Comparison of ENCODE assay signal across 31 cellular contexts in the genomic region with DNA sequence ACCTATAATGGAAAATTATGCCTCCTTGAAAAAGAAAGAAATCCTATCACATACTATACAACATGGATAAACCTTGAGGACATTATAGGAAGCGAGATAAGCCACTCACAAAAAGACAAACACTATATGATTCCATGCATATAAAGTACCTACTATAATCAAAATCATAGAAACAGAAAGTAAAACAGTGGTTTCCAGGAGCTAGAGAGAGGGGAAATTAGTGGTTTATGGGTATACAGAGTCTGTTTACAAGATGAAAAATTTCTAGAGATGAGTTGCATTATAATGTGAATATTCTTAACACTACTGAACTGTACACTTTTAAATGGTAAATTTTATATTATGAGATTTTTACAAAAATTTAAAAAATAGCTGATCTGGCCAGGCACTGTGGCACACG. TPM values are rescaled to one million over a fixed set of nuclear protein-coding genes. Genes with fewer than 3 reads are reported as not detected.
"Had no signal": no experiment of that assay in that cellular context is flagged by ENCODE, and none has a peak within 500 bp of the region (broad histone marks: within the 10 kb centered on the region; RNA-seq: fewer than 3 reads in every experiment).

No MANE protein-coding gene starts in this region.

- H3K4me1 Mint-ChIP-seq: activated CD4-positive, alpha-beta T cell treated with anti-CD3 and anti-CD28 coated beads, Interleukin-2, amount 10 ng/mL, durations not matched to agents 24 days and 14 days; activated naive CD4-positive, alpha-beta T cell treated with anti-CD3 and anti-CD28 coated beads, Interleukin-2, amount 10 ng/mL, durations not matched to agents 7 days and 5 days; activated naive CD4-positive, alpha-beta T cell treated with anti-CD3 and anti-CD28 coated beads, Interleukin-2, amount 50 U/mL, for 24 hours had no signal

- H3K27ac ChIP-seq: adrenal gland, body of pancreas, brain microvascular endothelial cell, breast epithelium, VCaP had no signal

- H3K36me3 Mint-ChIP-seq: activated CD4-positive, alpha-beta memory T cell treated with anti-CD3 and anti-CD28 coated beads for 36 hours; activated naive CD4-positive, alpha-beta T cell treated with anti-CD3 and anti-CD28 coated beads, Interleukin-2, amount 10 ng/mL, durations not matched to agents 7 days and 5 days; activated naive CD4-positive, alpha-beta T cell treated with anti-CD3 and anti-CD28 coated beads, Interleukin-2, amount 50 U/mL, for 24 hours; activated naive CD8-positive, alpha-beta T cell; activated naive CD8-positive, alpha-beta T cell treated with anti-CD3 and anti-CD28 coated beads, Interleukin-2, amount 10 ng/mL, durations not matched to agents 7 days and 5 days had no signal

- H3K27me3 Mint-ChIP-seq: activated CD4-positive, alpha-beta memory T cell treated with anti-CD3 and anti-CD28 coated beads for 36 hours; activated CD4-positive, alpha-beta T cell treated with anti-CD3 and anti-CD28 coated beads, Interleukin-2, amount 10 ng/mL, durations not matched to agents 24 days and 14 days; activated naive CD4-positive, alpha-beta T cell treated with anti-CD3 and anti-CD28 coated beads, Interleukin-2, amount 10 ng/mL, durations not matched to agents 7 days and 5 days; activated naive CD4-positive, alpha-beta T cell treated with anti-CD3 and anti-CD28 coated beads, Interleukin-2, amount 50 U/mL, for 24 hours; activated naive CD8-positive, alpha-beta T cell; activated naive CD8-positive, alpha-beta T cell treated with anti-CD3 and anti-CD28 coated beads, Interleukin-2, amount 10 ng/mL, durations not matched to agents 7 days and 5 days; activated T-cell treated with anti-CD3 and anti-CD28 coated beads, Interleukin-2, amount 50 U/mL, for 24 hours had no signal

- H3K36me3 ChIP-seq: adrenal gland, brain microvascular endothelial cell, breast epithelium had no signal

- H3K4me1 ChIP-seq: adrenal gland, body of pancreas, breast epithelium had no signal

- DNase-seq: activated B cell treated with CpG ODN at 0.5 μM for 24 hours; activated CD4-positive, alpha-beta memory T cell treated with anti-CD3 and anti-CD28 coated beads for 36 hours; activated CD4-positive, alpha-beta T cell treated with anti-CD3 and anti-CD28 coated beads for 4 hours; activated CD4-positive, alpha-beta T cell treated with anti-CD3 and anti-CD28 coated beads, Interleukin-2, amount 10 ng/mL, durations not matched to agents 24 days and 14 days; activated CD4-positive, alpha-beta T cell treated with anti-CD3 and anti-CD28 coated beads, Interleukin-2, amount 50 U/mL, for 1 hour; activated CD4-positive, alpha-beta T cell treated with anti-CD3 and anti-CD28 coated beads, Interleukin-2, amount 50 U/mL, for 4 hours; activated CD4-positive, CD25-positive, alpha-beta regulatory T cell treated with anti-CD3 and anti-CD28 coated beads, Interleukin-2, amount 50 U/mL, for 72 hours; activated CD8-positive, alpha-beta memory T cell treated with anti-CD3 and anti-CD28 coated beads, Interleukin-2, amount 50 U/mL, for 48 hours; activated CD8-positive, alpha-beta T cell treated with anti-CD3 and anti-CD28 coated beads for 36 hours; activated effector memory CD4-positive, alpha-beta T cell treated with Interleukin-2 at 50 U/mL for 16 hours; activated gamma-delta T cell; activated naive CD4-positive, alpha-beta T cell treated with anti-CD3 and anti-CD28 coated beads, Interleukin-2, amount 10 ng/mL, durations not matched to agents 7 days and 5 days; activated naive CD4-positive, alpha-beta T cell treated with Interleukin-2 at 50 U/mL for 16 hours; activated naive CD8-positive, alpha-beta T cell treated with anti-CD3 and anti-CD28 coated beads, Interleukin-2, amount 10 ng/mL, durations not matched to agents 7 days and 5 days; activated T-cell treated with anti-CD3 and anti-CD28 coated beads, Interleukin-2, amount 50 U/mL, for 24 hours; activated T-cell treated with anti-CD3 and anti-CD28 coated beads, Interleukin-2, amount 50 U/mL, for 48 hours; adrenal gland; amniotic stem cell; aorta; body of pancreas; brain microvascular endothelial cell; central memory CD4-positive, alpha-beta T cell; T-helper 1 cell; T-helper 9 cell had no signal

- H3K4me3 Mint-ChIP-seq: activated B cell treated with CpG ODN at 0.5 μM for 24 hours; activated CD4-positive, alpha-beta memory T cell treated with anti-CD3 and anti-CD28 coated beads for 36 hours; activated CD4-positive, alpha-beta T cell treated with anti-CD3 and anti-CD28 coated beads, Interleukin-2, amount 10 ng/mL, durations not matched to agents 24 days and 14 days; activated CD8-positive, alpha-beta T cell treated with anti-CD3 and anti-CD28 coated beads for 36 hours; activated naive CD4-positive, alpha-beta T cell treated with anti-CD3 and anti-CD28 coated beads, Interleukin-2, amount 10 ng/mL, durations not matched to agents 7 days and 5 days; activated naive CD4-positive, alpha-beta T cell treated with anti-CD3 and anti-CD28 coated beads, Interleukin-2, amount 50 U/mL, for 24 hours; activated naive CD8-positive, alpha-beta T cell; activated naive CD8-positive, alpha-beta T cell treated with anti-CD3 and anti-CD28 coated beads, Interleukin-2, amount 10 ng/mL, durations not matched to agents 7 days and 5 days; activated T-cell treated with anti-CD3 and anti-CD28 coated beads, Interleukin-2, amount 50 U/mL, for 24 hours; T-helper 1 cell treated with Interleukin-12 subunit alpha and Interleukin-12 subunit beta and Interleukin-4 antibody, amounts not matched to agents 30 μg/mL and 1 μg/mL, for 36 hours; T-helper 2 cell treated with Interferon-gamma antibody and Interleukin-4, amounts not matched to agents 5 μg/mL and 100 μg/mL, for 36 hours had no signal

- H3K4me3 ChIP-seq: adrenal gland, body of pancreas, breast epithelium had no signal

- H3K27me3 ChIP-seq: adrenal gland, body of pancreas, brain microvascular endothelial cell, breast epithelium had no signal

- H3K27ac Mint-ChIP-seq: activated B cell treated with CpG ODN at 0.5 μM for 24 hours; activated CD4-positive, alpha-beta memory T cell treated with anti-CD3 and anti-CD28 coated beads for 36 hours; activated CD4-positive, alpha-beta T cell treated with anti-CD3 and anti-CD28 coated beads, Interleukin-2, amount 10 ng/mL, durations not matched to agents 24 days and 14 days; activated CD8-positive, alpha-beta T cell treated with anti-CD3 and anti-CD28 coated beads for 36 hours; activated naive CD4-positive, alpha-beta T cell treated with anti-CD3 and anti-CD28 coated beads, Interleukin-2, amount 10 ng/mL, durations not matched to agents 7 days and 5 days; activated naive CD4-positive, alpha-beta T cell treated with anti-CD3 and anti-CD28 coated beads, Interleukin-2, amount 50 U/mL, for 24 hours; activated naive CD8-positive, alpha-beta T cell; activated naive CD8-positive, alpha-beta T cell treated with anti-CD3 and anti-CD28 coated beads, Interleukin-2, amount 10 ng/mL, durations not matched to agents 7 days and 5 days; activated T-cell treated with anti-CD3 and anti-CD28 coated beads, Interleukin-2, amount 50 U/mL, for 24 hours; activated T-helper 2 cell treated with anti-CD3 and anti-CD28 coated beads, Interferon-gamma antibody, Interleukin-2, Interleukin-4, amounts not matched to agents 10 μg/mL and 5 μg/mL and 100 μg/mL, durations not matched to agents 14 hours and 24 hours and 36 hours; T-helper 1 cell treated with Interleukin-12 subunit alpha and Interleukin-12 subunit beta and Interleukin-4 antibody, amounts not matched to agents 30 μg/mL and 1 μg/mL, for 36 hours; T-helper 2 cell treated with Interferon-gamma antibody and Interleukin-4, amounts not matched to agents 5 μg/mL and 100 μg/mL, for 36 hours had no signal

- ATAC-seq: activated CD8-positive, alpha-beta T cell treated with anti-CD3 and anti-CD28 coated beads for 36 hours; body of pancreas had no signal

- H3K9me3 ChIP-seq: adrenal gland, body of pancreas, breast epithelium had no signal

- H3K9me3 Mint-ChIP-seq: activated CD4-positive, alpha-beta T cell treated with anti-CD3 and anti-CD28 coated beads, Interleukin-2, amount 10 ng/mL, durations not matched to agents 24 days and 14 days; activated naive CD8-positive, alpha-beta T cell treated with anti-CD3 and anti-CD28 coated beads, Interleukin-2, amount 10 ng/mL, durations not matched to agents 7 days and 5 days had no signal

RNA-seq across cellular contexts. Expression of a gene that starts 40.5 kb away (rescaled TPM):
- total RNA-seq: activated CD4-positive, alpha-beta memory T cell treated with anti-CD3 and anti-CD28 coated beads for 36 hours; activated CD4-positive, alpha-beta T cell treated with anti-CD3 and anti-CD28 coated beads, Interleukin-2, amount 10 ng/mL, durations not matched to agents 24 days and 14 days; activated naive CD8-positive, alpha-beta T cell treated with anti-CD3 and anti-CD28 coated beads, Interleukin-2, amount 10 ng/mL, durations not matched to agents 7 days and 5 days had no signal
